In genomic region chr1:204970897-204971296, GRCh38 we compare ENCODE assay signal across 25 cellular contexts.
"Had no signal": no experiment of that assay in that cellular context is flagged by ENCODE, and none has a peak within 500 bp of the region (broad histone marks: within the 10 kb centered on the region; RNA-seq: fewer than 3 reads in every experiment).

No MANE protein-coding gene starts in this region.

- H3K4me1 Mint-ChIP-seq: central memory CD8-positive, alpha-beta T cell; natural killer cell; WTC11 had no signal

- ATAC-seq: activated T-cell treated with anti-CD3 and anti-CD28 coated beads, Interleukin-2, amount 50 U/mL, for 4 hours; gastrocnemius medialis; natural killer cell; psoas muscle; WTC11 had no signal

- H3K4me3 Mint-ChIP-seq: activated naive CD4-positive, alpha-beta T cell treated with anti-CD3 and anti-CD28 coated beads for 36 hours; activated naive CD8-positive, alpha-beta T cell treated with anti-CD3 and anti-CD28 coated beads, Interleukin-2, amount 10 ng/mL, durations not matched to agents 7 days and 5 days; activated T-cell treated with anti-CD3 and anti-CD28 coated beads, Interleukin-2, amount 50 U/mL, for 4 hours; central memory CD8-positive, alpha-beta T cell; natural killer cell; stimulated activated naive CD8-positive, alpha-beta T cell treated with anti-CD3 and anti-CD28 coated beads, Interleukin-15, Interleukin-2, amounts not matched to agents 100 ng/mL and 50 ng/mL, for 24 hours; WTC11 had no signal

- DNase-seq: activated CD8-positive, alpha-beta memory T cell treated with anti-CD3 and anti-CD28 coated beads, Interleukin-2, amount 50 U/mL, for 4 hours; activated naive CD4-positive, alpha-beta T cell treated with anti-CD3 and anti-CD28 coated beads for 36 hours; activated naive CD8-positive, alpha-beta T cell treated with anti-CD3 and anti-CD28 coated beads, Interleukin-2, amount 10 ng/mL, durations not matched to agents 7 days and 5 days; activated T-cell treated with anti-CD3 and anti-CD28 coated beads, Interleukin-2, amount 50 U/mL, for 4 hours; amniotic stem cell; esophagus squamous epithelium; gastrocnemius medialis; head of caudate nucleus; hypothalamus; left ventricle myocardium inferior; mammary epithelial cell; midbrain; natural killer cell; ovary; psoas muscle; stimulated activated CD4-positive, alpha-beta T cell treated with anti-CD3 and anti-CD28 coated beads, Interleukin-4, amount 100 ng/mL, for 24 hours; substantia nigra; T1000; tibial artery had no signal

- H3K27ac Mint-ChIP-seq: activated naive CD4-positive, alpha-beta T cell treated with anti-CD3 and anti-CD28 coated beads for 36 hours; activated naive CD8-positive, alpha-beta T cell treated with anti-CD3 and anti-CD28 coated beads, Interleukin-2, amount 10 ng/mL, durations not matched to agents 7 days and 5 days; natural killer cell; stimulated activated naive CD8-positive, alpha-beta T cell treated with anti-CD3 and anti-CD28 coated beads, Interleukin-15, Interleukin-2, amounts not matched to agents 100 ng/mL and 50 ng/mL, for 24 hours; WTC11 had no signal

- H3K4me1 ChIP-seq: breast epithelium, esophagus squamous epithelium, gastrocnemius medialis, psoas muscle, right atrium auricular region, tibial artery had no signal

- H3K36me3 Mint-ChIP-seq: activated naive CD8-positive, alpha-beta T cell treated with anti-CD3 and anti-CD28 coated beads, Interleukin-2, amount 10 ng/mL, durations not matched to agents 7 days and 5 days; natural killer cell; WTC11 had no signal

- H3K27ac ChIP-seq: breast epithelium, esophagus squamous epithelium, gastrocnemius medialis, left ventricle myocardium inferior, ovary, psoas muscle, right atrium auricular region, tibial artery had no signal

- H3K27me3 ChIP-seq: breast epithelium, esophagus squamous epithelium, ovary, right atrium auricular region, tibial artery had no signal

- H3K36me3 ChIP-seq: breast epithelium, gastrocnemius medialis, ovary had no signal

- H3K9me3 ChIP-seq: breast epithelium, esophagus squamous epithelium, gastrocnemius medialis, left ventricle myocardium inferior, ovary, psoas muscle, right atrium auricular region, tibial artery had no signal

- H3K9me3 Mint-ChIP-seq: activated naive CD4-positive, alpha-beta T cell treated with anti-CD3 and anti-CD28 coated beads for 36 hours; activated naive CD8-positive, alpha-beta T cell treated with anti-CD3 and anti-CD28 coated beads, Interleukin-2, amount 10 ng/mL, durations not matched to agents 7 days and 5 days; activated T-cell treated with anti-CD3 and anti-CD28 coated beads, Interleukin-2, amount 50 U/mL, for 4 hours; central memory CD8-positive, alpha-beta T cell; natural killer cell; stimulated activated naive CD8-positive, alpha-beta T cell treated with anti-CD3 and anti-CD28 coated beads, Interleukin-15, Interleukin-2, amounts not matched to agents 100 ng/mL and 50 ng/mL, for 24 hours; WTC11 had no signal

- H3K4me3 ChIP-seq: breast epithelium, coronary artery, esophagus squamous epithelium, gastrocnemius medialis, left ventricle myocardium inferior, ovary, psoas muscle, right atrium auricular region, tibial artery had no signal
